18 cellular contexts compared by ENCODE assay signal in the genomic region with DNA sequence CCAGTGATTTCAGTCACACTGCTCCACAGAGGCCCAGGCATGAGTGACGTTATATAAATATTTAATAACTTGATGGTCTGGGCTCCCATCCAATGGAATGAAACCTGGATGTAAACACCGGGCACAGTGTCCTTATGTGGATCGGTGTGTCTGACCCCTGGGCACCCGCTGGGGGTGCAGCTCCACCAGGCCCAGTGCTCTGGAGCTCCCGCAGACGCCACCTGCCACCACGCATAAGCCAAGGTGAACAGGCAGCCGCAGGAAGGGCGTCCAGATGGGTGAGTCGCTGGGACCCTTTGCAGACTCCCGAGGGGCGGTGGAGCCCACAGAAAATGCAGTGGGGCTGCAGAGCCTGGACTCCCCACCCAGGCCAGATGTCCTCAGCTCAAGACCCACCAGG.
DNase-seq lines count a peak whose midpoint lies in the region; TF ChIP-seq lines count a peak whose summit lies in the region.
"Had no signal": no experiment of that assay in that cellular context is flagged by ENCODE, and none has a peak within 500 bp of the region (broad histone marks: within the 10 kb centered on the region; RNA-seq: fewer than 3 reads in every experiment).

No MANE protein-coding gene starts in this region.

- H3K4me1 Mint-ChIP-seq in H9: peaks cover 20 to 38% of the 10 kb centered on the region in 2 experiments
- peaks cover 40% of the 10 kb centered on the region for H3K4me1 Mint-ChIP-seq in brain
- peaks cover 68% of the 10 kb centered on the region for H3K4me1 Mint-ChIP-seq in nephron
- peaks cover 78% of the 10 kb centered on the region for H3K4me1 Mint-ChIP-seq in nephron progenitor cell

- no peak overlapping the region for H2BK15ac ChIP-seq in H9 (ENCODE audit: low read depth, low read length)

- no peaks in the 10 kb centered on the region for H3K79me2 ChIP-seq in H9 (ENCODE audit: insufficient read depth, low read length)

- no peaks in the 10 kb centered on the region; a peak in 1 of 22 replicates for H3K27me3 ChIP-seq in BLaER1 treated with 17β-estradiol and CSF1 and Interleukin-3, amounts not matched to agents 10 nM and 100 nM
- no peaks in the 10 kb centered on the region for H3K27me3 ChIP-seq in H9 (ENCODE audit: insufficient read depth, low read length)
- H3K27me3 ChIP-seq: cardiac muscle cell had no signal

- H2BK5ac ChIP-seq in H9 (ENCODE audit: insufficient read length, low read length): no peak overlapping the region

- H3K79me1 ChIP-seq in H9 (ENCODE audit: insufficient read depth, low read depth, low read length, poor library complexity, severe bottlenecking): no peaks in the 10 kb centered on the region

- H3K4ac ChIP-seq in H9 (ENCODE audit: low read depth, low read length): no peak overlapping the region

- no peak overlapping the region for H3T11ph ChIP-seq in H9 (ENCODE audit: low read length)

- H2BK12ac ChIP-seq in H9 (ENCODE audit: insufficient read length, low read depth, low read length): no peak overlapping the region

- no peak overlapping the region for H3K56ac ChIP-seq in H9 (ENCODE audit: insufficient read length, low read depth, low read length)

- peak overlapping the region; percentile 27 to 77 (median 44); a peak in 15 of 22 replicates for H3K4me2 ChIP-seq in BLaER1 treated with 17β-estradiol and CSF1 and Interleukin-3, amounts not matched to agents 10 nM and 100 nM
- no peak overlapping the region for H3K4me2 ChIP-seq in H9 (ENCODE audit: insufficient read depth, insufficient read length, low read length)

- no peak overlapping the region for H3K27ac Mint-ChIP-seq in H9
- peak overlapping the region in 3 of 5 experiments; percentile 61 to 81 (median 72) for H3K27ac Mint-ChIP-seq in brain
- peak overlapping the region in 2 of 3 experiments; percentile 67 to 97 for H3K27ac Mint-ChIP-seq in nephron
- H3K27ac Mint-ChIP-seq in nephron progenitor cell: no peak overlapping the region
- H3K27ac Mint-ChIP-seq: activated T-helper 1 cell treated with anti-CD3 and anti-CD28 coated beads, Interleukin-12 subunit alpha, Interleukin-12 subunit beta, Interleukin-2, Interleukin-4 antibody, amounts not matched to agents 30 ng/mL and 10 ng/mL and 1 ng/mL, durations not matched to agents 14 hours and 24 hours and 36 hours had no signal

- H3K36me3 Mint-ChIP-seq in H9 (ENCODE audit: insufficient read depth in 1 of 3, low read depth in 3 of 3) (no peaks in the 10 kb centered on the region), brain (no peaks in the 10 kb centered on the region), nephron (ENCODE audit: low read depth) (no peaks in the 10 kb centered on the region), nephron progenitor cell (ENCODE audit: low read depth) (no peaks in the 10 kb centered on the region)

- no peak overlapping the region; the same call in 1 of the 2 replicates for H3K14ac ChIP-seq in H9 (ENCODE audit: insufficient read depth, low read length)

- H3K4me3 ChIP-seq in BLaER1 treated with 17β-estradiol and CSF1 and Interleukin-3, amounts not matched to agents 10 nM and 100 nM: no peak overlapping the region
- H3K4me3 ChIP-seq: cardiac muscle cell had no signal

- no peaks in the 10 kb centered on the region for H4K20me1 ChIP-seq in BLaER1 treated with 17β-estradiol and CSF1 and Interleukin-3, amounts not matched to agents 10 nM and 100 nM
- no peaks in the 10 kb centered on the region for H4K20me1 ChIP-seq in H9 (ENCODE audit: control insufficient read depth, insufficient read depth, insufficient read length)

- peak overlapping the region; percentile 3 for H4K91ac ChIP-seq in H9 (ENCODE audit: insufficient read length, low read depth, low read length)

- H3K18ac ChIP-seq in H9 (ENCODE audit: insufficient read length, low read depth, low read length): no peak overlapping the region

- no peak overlapping the region for H2AK5ac ChIP-seq in H9 (ENCODE audit: insufficient read length, low read length)

- H3K9ac ChIP-seq in BLaER1 treated with 17β-estradiol and CSF1 and Interleukin-3, amounts not matched to agents 10 nM and 100 nM: peak overlapping the region in 5 of 11 experiments; percentile 19 to 36 (median 23); a peak in 5 of 22 replicates
- no peak overlapping the region for H3K9ac ChIP-seq in H9 (ENCODE audit: extremely low read depth, insufficient read length, low read length)

- no peak overlapping the region for H3K23ac ChIP-seq in H9 (ENCODE audit: insufficient read length, low read depth, low read length)

- no peak for DNase-seq in H9
- DNase-seq in globus pallidus (ENCODE audit: low spot score): no peak
- DNase-seq in kidney glomerular epithelial cell (lab: John Stamatoyannopoulos, UW): no peak
- DNase-seq in NCI-H187 (lab: John Stamatoyannopoulos, UW): no peak
- DNase-seq in nephron progenitor cell: no peak
- DNase-seq: activated CD8-positive, alpha-beta memory T cell treated with anti-CD3 and anti-CD28 coated beads for 24 hours; GOT3; hippocampal formation; MV-4-11; occipital lobe; stimulated activated CD4-positive, alpha-beta T cell treated with anti-CD3 and anti-CD28 coated beads, Interleukin-2, amount 100 ng/mL, for 48 hours; T-helper 2 cell had no signal

- TF ChIP-seq CTCF in H9 (conservative IDR thresholded peaks at IDR 0.05) (no peak), brain (conservative IDR thresholded peaks at IDR 0.05) (no peak), nephron (IDR thresholded peaks at IDR 0.05; ENCODE audit: unreplicated experiment in 3 of 3) (no peak), nephron progenitor cell (IDR thresholded peaks at IDR 0.05) (no peak)

- H3K27me3 Mint-ChIP-seq in H9 (ENCODE audit: low read depth) (no peaks in the 10 kb centered on the region; the same call in none of the 2 replicates), brain (peaks cover 7% of the 10 kb centered on the region), nephron (ENCODE audit: low read depth) (peaks cover 13% of the 10 kb centered on the region), nephron progenitor cell (ENCODE audit: low read depth, poor library complexity) (peaks cover 14% of the 10 kb centered on the region)

- no peaks in the 10 kb centered on the region for H3K36me3 ChIP-seq in BLaER1 treated with 17β-estradiol and CSF1 and Interleukin-3, amounts not matched to agents 10 nM and 100 nM
- H3K36me3 ChIP-seq: cardiac muscle cell had no signal

- H3K27ac ChIP-seq in BLaER1 treated with 17β-estradiol and CSF1 and Interleukin-3, amounts not matched to agents 10 nM and 100 nM: peak overlapping the region in 7 of 11 experiments; percentile 5 to 56 (median 36); a peak in 7 of 22 replicates
- H3K27ac ChIP-seq in H9 (ENCODE audit: insufficient read length, low read depth, low read length): no peak overlapping the region
- H3K27ac ChIP-seq: HL-60 had no signal

- H3K4me3 Mint-ChIP-seq in H9: no peak overlapping the region
- H3K4me3 Mint-ChIP-seq in brain: no peak overlapping the region
- no peak overlapping the region for H3K4me3 Mint-ChIP-seq in nephron
- H3K4me3 Mint-ChIP-seq in nephron progenitor cell: no peak overlapping the region
- H3K4me3 Mint-ChIP-seq: activated T-helper 1 cell treated with anti-CD3 and anti-CD28 coated beads, Interleukin-12 subunit alpha, Interleukin-12 subunit beta, Interleukin-2, Interleukin-4 antibody, amounts not matched to agents 30 ng/mL and 10 ng/mL and 1 ng/mL, durations not matched to agents 14 hours and 24 hours and 36 hours had no signal

- H2BK120ac ChIP-seq in H9 (ENCODE audit: low read depth, low read length, poor library complexity, severe bottlenecking): no peak overlapping the region

- peaks cover 60 to 100% (median 85%) of the 10 kb centered on the region in 10 experiments for H3K4me1 ChIP-seq in BLaER1 treated with 17β-estradiol and CSF1 and Interleukin-3, amounts not matched to agents 10 nM and 100 nM
- no peaks in the 10 kb centered on the region; the same call in 1 of the 2 replicates for H3K4me1 ChIP-seq in H9 (ENCODE audit: insufficient read depth, low read length)

- H2BK20ac ChIP-seq in H9 (ENCODE audit: low read depth, low read length, poor library complexity, severe bottlenecking): no peak overlapping the region

- no peak overlapping the region for H4K8ac ChIP-seq in H9 (replicated peaks; ENCODE audit: insufficient read length, low read depth, low read length)

- no CpG with 5 or more reads among the region's 12 CpGs for WGBS in H9 (ENCODE audit: extremely low coverage, insufficient read length, low lambda C conversion rate)

- peaks cover 0 to 11% (median 5%) of the 10 kb centered on the region in 11 experiments; a peak in 7 of 22 replicates for H3K9me3 ChIP-seq in BLaER1 treated with 17β-estradiol and CSF1 and Interleukin-3, amounts not matched to agents 10 nM and 100 nM (replicated peaks in 1 of 11)
- no peaks in the 10 kb centered on the region for H3K9me3 ChIP-seq in H9 (ENCODE audit: control insufficient read depth, low read depth, low read length)

- H2AFZ ChIP-seq in H9 (ENCODE audit: low read length): no peak overlapping the region

- H3K23me2 ChIP-seq in H9 (ENCODE audit: insufficient read length, low read depth, low read length, poor library complexity, severe bottlenecking): no peaks in the 10 kb centered on the region

- H4K5ac ChIP-seq in H9 (ENCODE audit: insufficient read length, low read depth, low read length): no peak overlapping the region

- H3K9me3 Mint-ChIP-seq in H9 (no peaks in the 10 kb centered on the region; a peak in 1 of 5 replicates), brain (peaks cover 0 to 58% (median 5%) of the 10 kb centered on the region in 5 experiments), nephron (no peaks in the 10 kb centered on the region), nephron progenitor cell (peaks cover 6% of the 10 kb centered on the region)
- H3K9me3 Mint-ChIP-seq: activated T-helper 1 cell treated with anti-CD3 and anti-CD28 coated beads, Interleukin-12 subunit alpha, Interleukin-12 subunit beta, Interleukin-2, Interleukin-4 antibody, amounts not matched to agents 30 ng/mL and 10 ng/mL and 1 ng/mL, durations not matched to agents 14 hours and 24 hours and 36 hours had no signal

Comparison
In these comparisons a context has a peak if more than half of its experiments do, and no peak if none do; other contexts are left out.
1. H3K27ac Mint-ChIP-seq: peak in brain (3 of 5) and nephron (2 of 3); none in H9 (0 of 3) and nephron progenitor cell (single experiment).